ENCODE assay signal across 30 cellular contexts in genomic region chr21:35344582-35344981, GRCh38.
"Had no signal": no experiment of that assay in that cellular context is flagged by ENCODE, and none has a peak within 500 bp of the region (broad histone marks: within the 10 kb centered on the region; RNA-seq: fewer than 3 reads in every experiment).

No MANE protein-coding gene starts in this region.

- H3K27me3 ChIP-seq: hepatocyte, testis, transverse colon had no signal

- H3K36me3 Mint-ChIP-seq: activated naive CD8-positive, alpha-beta T cell had no signal

- H3K4me3 Mint-ChIP-seq: activated B cell treated with CpG ODN at 0.5 μM for 24 hours; activated CD8-positive, alpha-beta T cell treated with anti-CD3 and anti-CD28 coated beads for 36 hours; activated naive CD8-positive, alpha-beta T cell; central memory CD8-positive, alpha-beta T cell; neural crest cell; T-helper 2 cell treated with Interferon-gamma antibody and Interleukin-4, amounts not matched to agents 5 μg/mL and 100 μg/mL, for 36 hours had no signal

- H3K9me3 ChIP-seq: psoas muscle, testis, transverse colon had no signal

- H3K4me1 ChIP-seq: parathyroid adenoma, psoas muscle, testis, transverse colon had no signal

- ATAC-seq: activated CD8-positive, alpha-beta T cell treated with anti-CD3 and anti-CD28 coated beads for 36 hours; left cardiac atrium; left ventricle myocardium superior; psoas muscle had no signal

- H3K27ac ChIP-seq: epithelial cell of prostate, hepatocyte, parathyroid adenoma, psoas muscle, testis, transverse colon had no signal

- H2AFZ ChIP-seq: hepatocyte, parathyroid adenoma had no signal

- H3K4me2 ChIP-seq: hepatocyte, smooth muscle cell had no signal

- H3K4me3 ChIP-seq: hepatocyte, psoas muscle, smooth muscle cell, testis, transverse colon had no signal

- H3K36me3 ChIP-seq: transverse colon had no signal

- H3K9me3 Mint-ChIP-seq: activated B cell treated with CpG ODN at 0.5 μM for 24 hours; activated CD8-positive, alpha-beta T cell treated with anti-CD3 and anti-CD28 coated beads for 36 hours; central memory CD8-positive, alpha-beta T cell; neural crest cell; T-helper 2 cell treated with Interferon-gamma antibody and Interleukin-4, amounts not matched to agents 5 μg/mL and 100 μg/mL, for 36 hours had no signal

- H3K4me1 Mint-ChIP-seq: neural crest cell had no signal

- DNase-seq: activated B cell treated with CpG ODN at 0.5 μM for 24 hours; activated CD4-positive, alpha-beta T cell treated with anti-CD3 and anti-CD28 coated beads for 4 hours; activated CD8-positive, alpha-beta T cell treated with anti-CD3 and anti-CD28 coated beads for 36 hours; activated gamma-delta T cell; activated T-cell treated with anti-CD3 and anti-CD28 coated beads, Interleukin-2, amount 50 U/mL, for 48 hours; anterior cingulate cortex; dermis blood vessel endothelial cell; effector CD4-positive, alpha-beta T cell; left cardiac atrium; left ventricle myocardium superior; occipital lobe; psoas muscle; stimulated activated CD4-positive, alpha-beta T cell treated with anti-CD3 and anti-CD28 coated beads, Interleukin-1b, Interleukin-23, amount 100 ng/mL, for 48 hours; stimulated activated CD4-positive, alpha-beta T cell treated with anti-CD3 and anti-CD28 coated beads, Interleukin-4, amount 100 ng/mL, for 4 hours; stimulated activated CD8-positive, alpha-beta memory T cell treated with anti-CD3 and anti-CD28 coated beads, Interleukin-4, amount 100 ng/mL, for 48 hours; stimulated activated naive CD4-positive, alpha-beta T cell; T-helper 1 cell; testis; transverse colon had no signal

- H3K79me2 ChIP-seq: hepatocyte, parathyroid adenoma had no signal

- FAIRE-seq: endometrium, frontal cortex, keratinocyte had no signal

- H3K27ac Mint-ChIP-seq: activated B cell treated with CpG ODN at 0.5 μM for 24 hours; activated CD8-positive, alpha-beta T cell treated with anti-CD3 and anti-CD28 coated beads for 36 hours; activated naive CD8-positive, alpha-beta T cell; T-helper 2 cell treated with Interferon-gamma antibody and Interleukin-4, amounts not matched to agents 5 μg/mL and 100 μg/mL, for 36 hours had no signal

- H3K9ac ChIP-seq: parathyroid adenoma had no signal

- H3K27me3 Mint-ChIP-seq: activated B cell treated with CpG ODN at 0.5 μM for 24 hours; activated naive CD8-positive, alpha-beta T cell had no signal
